Comparison of ENCODE assay signal across 1 cellular context in genomic region chr9:91191443-91192378, GRCh38.
TF ChIP-seq lines count a peak whose summit lies in the region.

No MANE protein-coding gene starts in this region.

TF ChIP-seq in HepG2, 621 proteins besides CTCF, POLR2A, EP300 and RAD21 (continued from another document):
- TF ChIP-seq SOX6 (IDR thresholded peaks at IDR 0.05) (no peak), SOX6 (CRISPR knock-in tag; IDR thresholded peaks at IDR 0.05) (peak; percentile 45), AHDC1 (CRISPR knock-in tag; IDR thresholded peaks at IDR 0.05; ENCODE audit: borderline replicate concordance) (no peak), MXD3 (CRISPR knock-in tag; IDR thresholded peaks at IDR 0.05) (no peak), ZFY (CRISPR knock-in tag; IDR thresholded peaks at IDR 0.05) (0 out of 2 replicates have a peak, but pooled peaks have one; percentile 12), THRA (CRISPR knock-in tag; IDR thresholded peaks at IDR 0.05; ENCODE audit: borderline replicate concordance) (no peak), SOX13 (IDR thresholded peaks at IDR 0.05) (no peak), SOX13 (CRISPR knock-in tag; conservative IDR thresholded peaks at IDR 0.05 in 1 of 2, IDR thresholded peaks at IDR 0.05 in 1 of 2) (no peak), HMG20A (CRISPR knock-in tag; IDR thresholded peaks at IDR 0.05; ENCODE audit: borderline replicate concordance) (no peak), ZNF687 (CRISPR knock-in tag; IDR thresholded peaks at IDR 0.05) (peak; percentile 67), TSC22D2 (CRISPR knock-in tag; IDR thresholded peaks at IDR 0.05; ENCODE audit: borderline replicate concordance) (no peak), ZFX (CRISPR knock-in tag; IDR thresholded peaks at IDR 0.05; ENCODE audit: low read depth) (0 out of 2 replicates have a peak, but pooled peaks have one; percentile 24), ADNP (CRISPR knock-in tag; IDR thresholded peaks at IDR 0.05) (no peak), MZF1 (CRISPR knock-in tag; IDR thresholded peaks at IDR 0.05; ENCODE audit: borderline replicate concordance) (no peak), NR2F1 (CRISPR knock-in tag; IDR thresholded peaks at IDR 0.05) (no peak), ARID5B (CRISPR knock-in tag; IDR thresholded peaks at IDR 0.05) (no peak), SNRNP70 (IDR thresholded peaks at IDR 0.05; ENCODE audit: low read depth, low read length) (no peak), ZNF546 (CRISPR knock-in tag; conservative IDR thresholded peaks at IDR 0.05) (no peak), MIER3 (CRISPR knock-in tag; IDR thresholded peaks at IDR 0.05; ENCODE audit: borderline replicate concordance) (no peak), ASH2L (IDR thresholded peaks at IDR 0.05; ENCODE audit: insufficient read length, low read depth, low read length) (no peak), PTBP1 (IDR thresholded peaks at IDR 0.05; ENCODE audit: low read depth, low read length, poor library complexity, severe bottlenecking) (no peak), ZNF224 (CRISPR knock-in tag; IDR thresholded peaks at IDR 0.05) (0 out of 2 replicates have a peak, but pooled peaks have one; percentile 42), RAD51 (IDR thresholded peaks at IDR 0.05; ENCODE audit: borderline replicate concordance) (no peak), ZNF639 (CRISPR knock-in tag; conservative IDR thresholded peaks at IDR 0.05) (no peak), ZNF878 (CRISPR knock-in tag; IDR thresholded peaks at IDR 0.05) (no peak)
TF ChIP-seq in HepG2: peak in this region for 13.
